ENCODE assay signal across 14 cellular contexts in genomic region chr20:61371501-61372150, GRCh38.
"Had no signal": no experiment of that assay in that cellular context is flagged by ENCODE, and none has a peak within 500 bp of the region (broad histone marks: within the 10 kb centered on the region; RNA-seq: fewer than 3 reads in every experiment).

No MANE protein-coding gene starts in this region.

- FAIRE-seq: astrocyte, colon, pancreas, urothelium cell line had no signal

- H3K4me3 Mint-ChIP-seq: activated naive CD4-positive, alpha-beta T cell treated with anti-CD3 and anti-CD28 coated beads for 36 hours; nephron; stimulated activated naive B cell treated with anti-CD40 and anti-IgM and Interleukin-4, amounts not matched to agents 10 μg/mL and 1 μg/mL and 100 μg/mL, for 72 hours; T-cell had no signal

- H3K27ac Mint-ChIP-seq: activated naive CD4-positive, alpha-beta T cell treated with anti-CD3 and anti-CD28 coated beads for 36 hours; nephron; stimulated activated naive B cell treated with anti-CD40 and anti-IgM and Interleukin-4, amounts not matched to agents 10 μg/mL and 1 μg/mL and 100 μg/mL, for 72 hours; T-cell had no signal

- DNase-seq: activated naive CD4-positive, alpha-beta T cell treated with anti-CD3 and anti-CD28 coated beads for 36 hours; activated T-cell treated with anti-CD3 and anti-CD28 coated beads for 4 hours; pancreas; stimulated activated CD4-positive, alpha-beta T cell treated with anti-CD3 and anti-CD28 coated beads, Interleukin-4, amount 100 ng/mL, for 1 hour; stimulated activated naive B cell treated with anti-CD40 and anti-IgM and Interleukin-4, amounts not matched to agents 10 μg/mL and 1 μg/mL and 100 μg/mL, for 72 hours; T-cell; T-helper 9 cell; tibial artery had no signal

- H3K27me3 Mint-ChIP-seq: stimulated activated naive B cell treated with anti-CD40 and anti-IgM and Interleukin-4, amounts not matched to agents 10 μg/mL and 1 μg/mL and 100 μg/mL, for 72 hours; T-cell had no signal

- ATAC-seq: activated CD4-positive, CD25-positive, alpha-beta regulatory T cell treated with anti-CD3 and anti-CD28 coated beads, Interleukin-2, amount 50 U/mL, for 24 hours; esophagus mucosa; pancreas; stimulated activated naive B cell treated with anti-CD40 and anti-IgM and Interleukin-4, amounts not matched to agents 10 μg/mL and 1 μg/mL and 100 μg/mL, for 72 hours; T-cell had no signal

- H3K27ac ChIP-seq: pancreas, tibial artery had no signal

- H3K4me1 Mint-ChIP-seq: stimulated activated naive B cell treated with anti-CD40 and anti-IgM and Interleukin-4, amounts not matched to agents 10 μg/mL and 1 μg/mL and 100 μg/mL, for 72 hours; T-cell had no signal

- H3K9me3 Mint-ChIP-seq: activated naive CD4-positive, alpha-beta T cell treated with anti-CD3 and anti-CD28 coated beads for 36 hours; nephron had no signal

- H3K4me1 ChIP-seq: pancreas, tibial artery had no signal

- H3K9me3 ChIP-seq: pancreas, tibial artery had no signal

- H3K36me3 ChIP-seq: pancreas, tibial artery had no signal

- H3K4me3 ChIP-seq: pancreas, tibial artery had no signal

- H3K27me3 ChIP-seq: pancreas had no signal

- H3K36me3 Mint-ChIP-seq: stimulated activated naive B cell treated with anti-CD40 and anti-IgM and Interleukin-4, amounts not matched to agents 10 μg/mL and 1 μg/mL and 100 μg/mL, for 72 hours; T-cell had no signal
